In genomic region chr21:31352841-31353240, GRCh38 we compare ENCODE assay signal across 27 cellular contexts. TPM values are rescaled to one million over a fixed set of nuclear protein-coding genes. Genes with fewer than 3 reads are reported as not detected.
A peak's percentile ranks its signal among the peaks of the same experiment; 100 is the strongest.
DNase-seq lines count a peak whose midpoint lies in the region; ATAC-seq and TF ChIP-seq lines count a peak whose summit lies in the region.
"Had no signal": no experiment of that assay in that cellular context is flagged by ENCODE, and none has a peak within 500 bp of the region (broad histone marks: within the 10 kb centered on the region; RNA-seq: fewer than 3 reads in every experiment).

No MANE protein-coding gene starts in this region.

- no peak overlapping the region for H3K27ac ChIP-seq in CD4-positive, alpha-beta T cell (ENCODE audit: low read depth, low read length)
- H3K27ac ChIP-seq in CD8-positive, alpha-beta memory T cell (ENCODE audit: low read depth, low read length), result no peak overlapping the region
- H3K27ac ChIP-seq in SJCRH30, result no peak overlapping the region
- H3K27ac ChIP-seq: breast epithelium, KMS-11, tibial artery had no signal

- ATAC-seq in CD4-positive, alpha-beta T cell (ENCODE audit: poor library complexity), result no peak
- ATAC-seq in activated CD8-positive, alpha-beta T cell treated with anti-CD3 and anti-CD28 coated beads, Interleukin-2, amount 10 ng/mL, durations not matched to agents 7 days and 5 days, result no peak
- ATAC-seq in SK-N-SH treated with all-trans-retinoic acid at 6 μM for 48 hours, result no peak
- ATAC-seq: left cardiac atrium had no signal

- peaks cover 29% of the 10 kb centered on the region for H3K4me1 ChIP-seq in CD8-positive, alpha-beta memory T cell (ENCODE audit: insufficient read depth, low read length)
- H3K4me1 ChIP-seq in SJCRH30, result no peaks in the 10 kb centered on the region
- H3K4me1 ChIP-seq: breast epithelium had no signal

- no peaks in the 10 kb centered on the region for H3K36me3 ChIP-seq in CD8-positive, alpha-beta memory T cell (ENCODE audit: insufficient read depth, low read length)
- H3K36me3 ChIP-seq in SJCRH30, result no peaks in the 10 kb centered on the region
- H3K36me3 ChIP-seq: breast epithelium, tibial artery had no signal

- H3K4me3 Mint-ChIP-seq in CD4-positive, alpha-beta T cell, result no peak overlapping the region
- H3K4me3 Mint-ChIP-seq in CD8-positive, alpha-beta memory T cell, result peak overlapping the region in 5 of 7 donors; percentile 1 to 54 (median 19)
- peak overlapping the region; percentile 48 for H3K4me3 Mint-ChIP-seq in activated CD8-positive, alpha-beta T cell treated with anti-CD3 and anti-CD28 coated beads, Interleukin-2, amount 10 ng/mL, durations not matched to agents 7 days and 5 days
- peak overlapping the region in 3 of 5 donors; percentile 6 to 22 (median 6) for H3K4me3 Mint-ChIP-seq in immature natural killer cell
- H3K4me3 Mint-ChIP-seq: H9, naive B cell had no signal

- H3K27me3 ChIP-seq in CD4-positive, alpha-beta T cell (ENCODE audit: control insufficient read depth, insufficient read depth, low read length), result no peaks in the 10 kb centered on the region
- H3K27me3 ChIP-seq in CD8-positive, alpha-beta memory T cell (ENCODE audit: insufficient read depth, low read length, poor library complexity, severe bottlenecking), result no peaks in the 10 kb centered on the region
- H3K27me3 ChIP-seq in SJCRH30, result 0 out of 2 replicates have a peak, but pooled peaks cover 3% of the 10 kb centered on the region
- H3K27me3 ChIP-seq: breast epithelium, tibial artery had no signal

- no peak for DNase-seq in CD4-positive, alpha-beta T cell
- DNase-seq in CD8-positive, alpha-beta memory T cell, result no peak
- no peak for DNase-seq in activated CD8-positive, alpha-beta T cell treated with anti-CD3 and anti-CD28 coated beads, Interleukin-2, amount 10 ng/mL, durations not matched to agents 7 days and 5 days
- DNase-seq in immature natural killer cell (no peak), G401 (ENCODE audit: low spot score) (no peak), NCI-H2196 (lab: John Stamatoyannopoulos, UW; ENCODE audit: unreplicated experiment) (no peak), SJCRH30 (no peak)
- DNase-seq: activated T-cell treated with anti-CD3 and anti-CD28 coated beads for 4 hours; cortex of kidney; H9; left cardiac atrium; mesendoderm; naive B cell; NCI-H1092; NCI-H1930; NCI-H226; NCI-H774; OCI-M1; retina; SHP77 treated with DMSO at 0.1 percent for 48 hours; stimulated activated CD4-positive, alpha-beta T cell treated with anti-CD3 and anti-CD28 coated beads, Interleukin-2, amount 100 ng/mL, for 48 hours; stimulated activated naive CD4-positive, alpha-beta T cell treated with Interleukin-2 at 50 U/mL for 16 hours; tibial artery had no signal

- no peaks in the 10 kb centered on the region for H3K9me3 ChIP-seq in CD4-positive, alpha-beta T cell (ENCODE audit: control insufficient read depth, low read length)
- no peaks in the 10 kb centered on the region for H3K9me3 ChIP-seq in CD8-positive, alpha-beta memory T cell (ENCODE audit: low read length)
- H3K9me3 ChIP-seq in SJCRH30 (replicated peaks), result no peaks in the 10 kb centered on the region
- H3K9me3 ChIP-seq: breast epithelium, tibial artery had no signal

- H3K27me3 Mint-ChIP-seq in CD4-positive, alpha-beta T cell, result no peaks in the 10 kb centered on the region
- H3K27me3 Mint-ChIP-seq in CD8-positive, alpha-beta memory T cell, result no peaks in the 10 kb centered on the region
- H3K27me3 Mint-ChIP-seq in activated CD8-positive, alpha-beta T cell treated with anti-CD3 and anti-CD28 coated beads, Interleukin-2, amount 10 ng/mL, durations not matched to agents 7 days and 5 days (ENCODE audit: low read depth), result no peaks in the 10 kb centered on the region
- peaks cover 0 to 4% (median 1%) of the 10 kb centered on the region in 3 donors for H3K27me3 Mint-ChIP-seq in immature natural killer cell (ENCODE audit: low read depth in 3 of 3)
- H3K27me3 Mint-ChIP-seq: naive B cell had no signal

- CTCF ChIA-PET in CD4-positive, alpha-beta T cell (lab: Charles Lee), result no interaction called here
- CTCF ChIA-PET in CD8-positive, alpha-beta memory T cell (lab: Charles Lee), result interaction anchor here (1.3 kb wide), 1 partner anchor 10 kb away, joined by 5 read pairs; no protein-coding TSS in a partner anchor
- CTCF ChIA-PET in activated CD8-positive, alpha-beta T cell treated with anti-CD3 and anti-CD28 coated beads, Interleukin-2, amount 10 ng/mL, durations not matched to agents 7 days and 5 days (lab: Charles Lee), result interaction anchor here (2.3 kb wide), 1 partner anchor 26 kb away, joined by 6 read pairs; no protein-coding TSS in a partner anchor

- intact Hi-C loops in CD4-positive, alpha-beta T cell (cut with DNase I, micrococcal nuclease), result loop anchor here in 1 of 2 experiments (5.0 kb wide), 2 partner anchors 44 to 154 kb away; no protein-coding TSS in a partner anchor

- H3K4me3 ChIP-seq in CD8-positive, alpha-beta memory T cell (ENCODE audit: low read length), result no peak overlapping the region
- no peak overlapping the region for H3K4me3 ChIP-seq in SJCRH30
- H3K4me3 ChIP-seq: breast epithelium, tibial artery had no signal

- H3K36me3 Mint-ChIP-seq in CD4-positive, alpha-beta T cell (ENCODE audit: low read depth), result no peaks in the 10 kb centered on the region
- H3K36me3 Mint-ChIP-seq in CD8-positive, alpha-beta memory T cell, result no peaks in the 10 kb centered on the region
- H3K36me3 Mint-ChIP-seq in activated CD8-positive, alpha-beta T cell treated with anti-CD3 and anti-CD28 coated beads, Interleukin-2, amount 10 ng/mL, durations not matched to agents 7 days and 5 days (ENCODE audit: low read depth), result peaks cover 31% of the 10 kb centered on the region
- H3K36me3 Mint-ChIP-seq in immature natural killer cell, result no peaks in the 10 kb centered on the region
- H3K36me3 Mint-ChIP-seq: naive B cell had no signal

- peaks cover 3% of the 10 kb centered on the region for H3K9me3 Mint-ChIP-seq in CD4-positive, alpha-beta T cell
- peaks cover 0 to 3% (median 0%) of the 10 kb centered on the region in 5 donors for H3K9me3 Mint-ChIP-seq in CD8-positive, alpha-beta memory T cell
- peaks cover 10% of the 10 kb centered on the region for H3K9me3 Mint-ChIP-seq in activated CD8-positive, alpha-beta T cell treated with anti-CD3 and anti-CD28 coated beads, Interleukin-2, amount 10 ng/mL, durations not matched to agents 7 days and 5 days (ENCODE audit: insufficient read depth)
- H3K9me3 Mint-ChIP-seq in immature natural killer cell, result peaks cover 0 to 2% (median 0%) of the 10 kb centered on the region in 6 donors
- H3K9me3 Mint-ChIP-seq: H9 had no signal

- POLR2A ChIA-PET in CD4-positive, alpha-beta T cell (lab: Charles Lee), result interaction anchor here (3.2 kb wide), 1 partner anchor 9 kb away, joined by 12 read pairs; the partner anchor contains the start of gene TIAM1
- POLR2A ChIA-PET in CD8-positive, alpha-beta memory T cell (lab: Charles Lee), result no interaction called here
- POLR2A ChIA-PET in activated CD8-positive, alpha-beta T cell treated with anti-CD3 and anti-CD28 coated beads, Interleukin-2, amount 10 ng/mL, durations not matched to agents 7 days and 5 days (lab: Charles Lee), result interaction anchor here (0.9 to 2.5 kb wide), 3 partner anchors 10 to 45 kb away, joined by 3 to 13 read pairs (median 4); no protein-coding TSS in a partner anchor

- no peak for TF ChIP-seq CTCF in CD4-positive, alpha-beta T cell (IDR thresholded peaks at IDR 0.05)

- in situ Hi-C loops in G401 (cut with HindIII; ENCODE audit: low sequenced_read_pairs), result no loop called here

- H3K4me1 Mint-ChIP-seq in CD4-positive, alpha-beta T cell (ENCODE audit: low read depth), result peaks cover 42% of the 10 kb centered on the region
- peaks cover 27 to 59% (median 39%) of the 10 kb centered on the region in 3 donors for H3K4me1 Mint-ChIP-seq in CD8-positive, alpha-beta memory T cell
- peaks cover 50% of the 10 kb centered on the region for H3K4me1 Mint-ChIP-seq in activated CD8-positive, alpha-beta T cell treated with anti-CD3 and anti-CD28 coated beads, Interleukin-2, amount 10 ng/mL, durations not matched to agents 7 days and 5 days (ENCODE audit: low read depth)
- H3K4me1 Mint-ChIP-seq in immature natural killer cell, result peaks cover 28 to 42% of the 10 kb centered on the region in 2 donors
- H3K4me1 Mint-ChIP-seq: naive B cell had no signal

- H3K27ac Mint-ChIP-seq in CD4-positive, alpha-beta T cell, result peak overlapping the region; percentile 23
- H3K27ac Mint-ChIP-seq in CD8-positive, alpha-beta memory T cell, result peak overlapping the region in 5 of 8 donors; percentile 26 to 81 (median 76)
- peak overlapping the region; percentile 56 for H3K27ac Mint-ChIP-seq in activated CD8-positive, alpha-beta T cell treated with anti-CD3 and anti-CD28 coated beads, Interleukin-2, amount 10 ng/mL, durations not matched to agents 7 days and 5 days
- H3K27ac Mint-ChIP-seq in immature natural killer cell, result no peak overlapping the region
- H3K27ac Mint-ChIP-seq: H9, naive B cell had no signal

TF ChIP-seq in SK-N-SH treated with all-trans-retinoic acid at 6 μM for 48 hours, 23 proteins besides CTCF, POLR2A, EP300 and RAD21 (continues in another document):
- TF ChIP-seq ESRRG (CRISPR knock-in tag; IDR thresholded peaks at IDR 0.05) (no peak), SNAI2 (CRISPR knock-in tag; IDR thresholded peaks at IDR 0.05) (no peak), PPARA (CRISPR knock-in tag; IDR thresholded peaks at IDR 0.05; ENCODE audit: borderline replicate concordance) (no peak), GLIS3 (CRISPR knock-in tag; IDR thresholded peaks at IDR 0.05) (no peak), ZNF565 (CRISPR knock-in tag; conservative IDR thresholded peaks at IDR 0.05; ENCODE audit: low read depth) (no peak), ZFP30 (CRISPR knock-in tag; IDR thresholded peaks at IDR 0.05) (no peak), TOX (CRISPR knock-in tag; IDR thresholded peaks at IDR 0.05; ENCODE audit: borderline replicate concordance) (no peak), ZNF70 (CRISPR knock-in tag; IDR thresholded peaks at IDR 0.05) (no peak), ZNF8 (CRISPR knock-in tag; IDR thresholded peaks at IDR 0.05) (no peak)

RNA-seq across cellular contexts. Expression of gene TIAM1, which starts 8.8 kb away (rescaled TPM):
- total RNA-seq in CD4-positive, alpha-beta T cell, result 10 to 100 TPM; 39.6 to 39.8 TPM
- 10 to 100 TPM; 37.3 to 37.4 TPM for total RNA-seq in CD8-positive, alpha-beta memory T cell
- polyA plus RNA-seq in CD8-positive, alpha-beta memory T cell, result 6.3 TPM
- 10 to 100 TPM; 41.5 to 46.9 TPM for total RNA-seq in activated CD8-positive, alpha-beta T cell treated with anti-CD3 and anti-CD28 coated beads, Interleukin-2, amount 10 ng/mL, durations not matched to agents 7 days and 5 days
- polyA plus RNA-seq in immature natural killer cell, result 10 to 100 TPM in 1 of 3 donors, 1 to 10 TPM in 2; 5.6 to 24.7 (median 9.1) TPM
- 0.03 and 0.49 TPM in 2 replicates for total RNA-seq in G401 (2014; rRNA removed; shearing (Covaris generic))
- total RNA-seq in SJCRH30 (2014; rRNA removed; shearing (Covaris generic)), result 6.0 and 9.5 TPM in 2 replicates
- total RNA-seq: HT-29 had no signal

Comparison
In these comparisons a context has a peak if more than half of its experiments do, and no peak if none do; other contexts are left out.
1. H3K27ac Mint-ChIP-seq: peak in CD4-positive, alpha-beta T cell (single experiment), CD8-positive, alpha-beta memory T cell (5 of 8) and activated CD8-positive, alpha-beta T cell treated with anti-CD3 and anti-CD28 coated beads, Interleukin-2, amount 10 ng/mL, durations not matched to agents 7 days and 5 days (single experiment); none in immature natural killer cell (0 of 6).